In the genomic region with DNA sequence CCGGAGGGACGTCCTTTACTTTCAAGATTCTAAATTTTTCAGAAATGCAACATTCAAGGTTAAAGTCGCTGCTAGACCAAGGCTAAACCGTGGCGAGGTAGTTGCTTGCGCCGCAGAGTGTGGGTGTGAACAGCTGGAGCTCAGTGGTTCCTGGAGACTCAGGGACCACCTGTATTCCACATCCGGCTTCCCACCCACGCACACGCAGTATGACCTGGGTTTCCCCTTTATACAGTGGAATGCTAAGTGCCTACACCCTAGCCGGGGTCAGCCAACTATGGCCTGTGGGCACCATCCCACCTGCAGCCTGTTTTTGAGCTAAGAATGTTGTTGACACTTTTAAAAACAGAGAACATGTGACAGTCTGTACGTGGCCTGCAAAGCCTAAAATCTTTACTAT, we compare ENCODE assay signal across 1 cellular context.
TF ChIP-seq lines count a peak whose summit lies in the region.

No MANE protein-coding gene starts in this region.

TF ChIP-seq in A549, 52 proteins besides CTCF, POLR2A, EP300 and RAD21 (continued from another document):
- TF ChIP-seq, protein P1, sequence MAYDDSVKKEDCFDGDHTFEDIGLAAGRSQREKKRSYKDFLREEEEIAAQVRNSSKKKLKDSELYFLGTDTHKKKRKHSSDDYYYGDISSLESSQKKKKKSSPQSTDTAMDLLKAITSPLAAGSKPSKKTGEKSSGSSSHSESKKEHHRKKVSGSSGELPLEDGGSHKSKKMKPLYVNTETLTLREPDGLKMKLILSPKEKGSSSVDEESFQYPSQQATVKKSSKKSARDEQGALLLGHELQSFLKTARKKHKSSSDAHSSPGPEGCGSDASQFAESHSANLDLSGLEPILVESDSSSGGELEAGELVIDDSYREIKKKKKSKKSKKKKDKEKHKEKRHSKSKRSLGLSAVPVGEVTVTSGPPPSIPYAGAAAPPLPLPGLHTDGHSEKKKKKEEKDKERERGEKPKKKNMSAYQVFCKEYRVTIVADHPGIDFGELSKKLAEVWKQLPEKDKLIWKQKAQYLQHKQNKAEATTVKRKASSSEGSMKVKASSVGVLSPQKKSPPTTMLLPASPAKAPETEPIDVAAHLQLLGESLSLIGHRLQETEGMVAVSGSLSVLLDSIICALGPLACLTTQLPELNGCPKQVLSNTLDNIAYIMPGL (CRISPR knock-in tag; IDR thresholded peaks at IDR 0.05; ENCODE audit: borderline replicate concordance) = no peak
- TF ChIP-seq HEYL (CRISPR knock-in tag; IDR thresholded peaks at IDR 0.05) (no peak), HOXB13 (CRISPR knock-in tag; IDR thresholded peaks at IDR 0.05; ENCODE audit: low read depth) (peak; percentile 90), HOXA7 (CRISPR knock-in tag; IDR thresholded peaks at IDR 0.05) (no peak), ZSCAN20 (CRISPR knock-in tag; IDR thresholded peaks at IDR 0.05) (no peak), TP53 (CRISPR knock-in tag; IDR thresholded peaks at IDR 0.05) (no peak), ESRRA (IDR thresholded peaks at IDR 0.05; ENCODE audit: borderline replicate concordance, low read length) (no peak), RCOR1 (IDR thresholded peaks at IDR 0.05; ENCODE audit: low read depth, low read length) (no peak), CHD4 (IDR thresholded peaks at IDR 0.05; ENCODE audit: borderline replicate concordance) (no peak), FOXS1 (CRISPR knock-in tag; IDR thresholded peaks at IDR 0.05) (no peak), MAFK (IDR thresholded peaks at IDR 0.05; ENCODE audit: partially characterized antibody) (no peak), FOSL2 (IDR thresholded peaks at IDR 0.05) (no peak), FOSL2 (CRISPR knock-in tag; IDR thresholded peaks at IDR 0.05) (peak; percentile 33; the same call in 1 of the 2 replicates), KDM1A (IDR thresholded peaks at IDR 0.05; ENCODE audit: low read depth) (no peak), ZFP36 (IDR thresholded peaks at IDR 0.05; ENCODE audit: borderline replicate concordance, partially characterized antibody) (no peak), SREBF2 (IDR thresholded peaks at IDR 0.05) (no peak), BHLHE40 (IDR thresholded peaks at IDR 0.05; ENCODE audit: low read depth, low read length) (no peak), PHF8 (IDR thresholded peaks at IDR 0.05; ENCODE audit: borderline replicate concordance, low read depth) (no peak), HOXB5 (CRISPR knock-in tag; IDR thresholded peaks at IDR 0.05) (peak; percentile 77; the same call in 1 of the 2 replicates), POLR2AphosphoS2 (conservative IDR thresholded peaks at IDR 0.05; ENCODE audit: low read length) (no peak)
- TF ChIP-seq, protein P2, sequence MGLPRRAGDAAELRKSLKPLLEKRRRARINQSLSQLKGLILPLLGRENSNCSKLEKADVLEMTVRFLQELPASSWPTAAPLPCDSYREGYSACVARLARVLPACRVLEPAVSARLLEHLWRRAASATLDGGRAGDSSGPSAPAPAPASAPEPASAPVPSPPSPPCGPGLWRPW (IDR thresholded peaks at IDR 0.05) = no peak
- TF ChIP-seq, protein P3, sequence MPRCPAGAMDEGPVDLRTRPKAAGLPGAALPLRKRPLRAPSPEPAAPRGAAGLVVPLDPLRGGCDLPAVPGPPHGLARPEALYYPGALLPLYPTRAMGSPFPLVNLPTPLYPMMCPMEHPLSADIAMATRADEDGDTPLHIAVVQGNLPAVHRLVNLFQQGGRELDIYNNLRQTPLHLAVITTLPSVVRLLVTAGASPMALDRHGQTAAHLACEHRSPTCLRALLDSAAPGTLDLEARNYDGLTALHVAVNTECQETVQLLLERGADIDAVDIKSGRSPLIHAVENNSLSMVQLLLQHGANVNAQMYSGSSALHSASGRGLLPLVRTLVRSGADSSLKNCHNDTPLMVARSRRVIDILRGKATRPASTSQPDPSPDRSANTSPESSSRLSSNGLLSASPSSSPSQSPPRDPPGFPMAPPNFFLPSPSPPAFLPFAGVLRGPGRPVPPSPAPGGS (IDR thresholded peaks at IDR 0.05) = no peak
- TF ChIP-seq, protein P4, sequence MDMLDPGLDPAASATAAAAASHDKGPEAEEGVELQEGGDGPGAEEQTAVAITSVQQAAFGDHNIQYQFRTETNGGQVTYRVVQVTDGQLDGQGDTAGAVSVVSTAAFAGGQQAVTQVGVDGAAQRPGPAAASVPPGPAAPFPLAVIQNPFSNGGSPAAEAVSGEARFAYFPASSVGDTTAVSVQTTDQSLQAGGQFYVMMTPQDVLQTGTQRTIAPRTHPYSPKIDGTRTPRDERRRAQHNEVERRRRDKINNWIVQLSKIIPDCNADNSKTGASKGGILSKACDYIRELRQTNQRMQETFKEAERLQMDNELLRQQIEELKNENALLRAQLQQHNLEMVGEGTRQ (IDR thresholded peaks at IDR 0.05) = no peak
